In the genomic region with DNA sequence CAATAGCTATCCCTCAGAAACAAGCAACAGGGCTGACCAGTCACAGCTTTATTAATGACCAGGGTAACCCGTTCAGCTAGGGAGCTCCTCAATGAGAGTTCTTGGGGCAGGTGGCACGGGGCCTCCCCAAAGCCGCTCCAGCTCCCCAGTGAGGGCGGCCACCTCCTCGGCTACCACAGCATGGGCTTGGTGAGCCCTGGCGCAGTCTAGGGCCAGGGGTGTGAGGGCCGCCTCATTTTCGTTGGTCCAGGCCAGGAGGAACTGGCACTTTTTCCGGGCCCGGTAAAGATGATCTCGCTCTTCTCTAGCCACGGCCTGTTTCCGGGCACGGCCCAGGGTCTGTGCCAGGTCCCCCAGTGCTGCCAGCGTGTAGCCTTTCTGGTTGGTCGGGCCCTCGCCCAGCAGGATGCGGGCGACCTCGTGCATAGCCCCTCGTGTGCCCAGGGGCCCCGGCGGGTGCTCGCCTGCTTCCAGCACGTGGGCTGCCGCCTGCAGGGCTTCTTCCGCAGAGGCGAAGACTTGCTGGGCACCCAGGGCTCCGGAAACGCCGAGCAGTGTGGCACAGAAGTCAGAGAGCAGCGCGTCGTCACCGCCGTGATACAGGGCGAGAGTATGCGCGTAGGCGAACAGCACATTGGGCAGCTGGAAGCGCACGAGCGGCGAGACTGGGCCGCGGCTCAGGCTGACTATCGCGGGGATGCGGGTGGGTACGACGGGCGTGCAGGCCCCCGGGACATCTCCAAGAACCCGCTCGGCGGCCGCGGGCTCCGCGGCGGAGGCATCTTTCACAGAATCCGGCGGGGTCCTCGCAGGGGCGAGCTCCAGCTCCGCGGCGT, we compare ENCODE assay signal across 8 cellular contexts. TPM values are rescaled to one million over a fixed set of nuclear protein-coding genes. Genes with fewer than 3 reads are reported as not detected.
DNase-seq lines count a peak whose midpoint lies in the region; ATAC-seq and TF ChIP-seq lines count a peak whose summit lies in the region.

No MANE protein-coding gene starts in this region.

- H3K9me3 Mint-ChIP-seq in Caco-2 (ENCODE audit: unreplicated experiment), result no peaks in the 10 kb centered on the region
- H3K9me3 Mint-ChIP-seq in activated CD4-positive, alpha-beta T cell treated with anti-CD3 and anti-CD28 coated beads for 36 hours (ENCODE audit: low read depth), result no peaks in the 10 kb centered on the region

- H3K27me3 Mint-ChIP-seq in Caco-2 (ENCODE audit: insufficient read depth, unreplicated experiment), result no peaks in the 10 kb centered on the region
- H3K27me3 Mint-ChIP-seq in activated CD4-positive, alpha-beta T cell treated with anti-CD3 and anti-CD28 coated beads for 36 hours, result no peaks in the 10 kb centered on the region

- TF ChIP-seq RAD21 in Ishikawa (IDR thresholded peaks at IDR 0.05; ENCODE audit: low read depth), result no peak

- H3K4me3 ChIP-seq in Caco-2 (ENCODE audit: low read depth, low read length), result peak overlapping the region; percentile 87
- peak overlapping the region; percentile 89 for H3K4me3 ChIP-seq in ectodermal cell (ENCODE audit: insufficient read depth, low read depth, low read length)
- H3K4me3 ChIP-seq in muscle layer of duodenum (ENCODE audit: low read depth in 1 of 2, low read length in 2 of 2), result peak overlapping the region; percentile 74 to 88
- peak overlapping the region; percentile 81 to 84 for H3K4me3 ChIP-seq in testis

- H3K36me3 ChIP-seq in Caco-2 (ENCODE audit: control insufficient read depth, insufficient read depth, low read length) (peaks cover 10% of the 10 kb centered on the region), ectodermal cell (ENCODE audit: control insufficient read depth, insufficient read depth, low read length) (peaks cover 17% of the 10 kb centered on the region), muscle layer of duodenum (ENCODE audit: control insufficient read depth in 1 of 2, insufficient read depth in 2 of 2, low read length in 2 of 2) (peaks cover 20 to 22% of the 10 kb centered on the region in 2 donors), testis (ENCODE audit: low read depth, missing control alignments) (no peaks in the 10 kb centered on the region)

- BruUV-seq in Caco-2 (replicated peaks; lab: Mats Ljungman, UMichigan), result no TSS peak

- H3K4me1 Mint-ChIP-seq in Caco-2 (ENCODE audit: low read depth, unreplicated experiment), result peaks cover 13% of the 10 kb centered on the region
- H3K4me1 Mint-ChIP-seq in activated CD4-positive, alpha-beta T cell treated with anti-CD3 and anti-CD28 coated beads for 36 hours, result peaks cover 62% of the 10 kb centered on the region

- H3K27ac ChIP-seq in ectodermal cell (ENCODE audit: insufficient read depth, low read depth, low read length, poor library complexity, severe bottlenecking) (no peak overlapping the region), muscle layer of duodenum (ENCODE audit: low read length) (peak overlapping the region; percentile 75), testis (peak overlapping the region; percentile 27 to 82)

- H3K36me3 Mint-ChIP-seq in Caco-2 (ENCODE audit: insufficient read depth, unreplicated experiment), result peaks cover 96% of the 10 kb centered on the region
- peaks cover 49% of the 10 kb centered on the region for H3K36me3 Mint-ChIP-seq in activated CD4-positive, alpha-beta T cell treated with anti-CD3 and anti-CD28 coated beads for 36 hours (ENCODE audit: low read depth)

- H3K4me1 ChIP-seq in Caco-2 (peaks cover 25% of the 10 kb centered on the region), ectodermal cell (ENCODE audit: control insufficient read depth, insufficient read depth, low read length) (peaks cover 7% of the 10 kb centered on the region), muscle layer of duodenum (ENCODE audit: control insufficient read depth in 1 of 2, insufficient read depth in 2 of 2, low read length in 2 of 2) (peaks cover 9 to 48% of the 10 kb centered on the region in 2 donors), testis (peaks cover 28% of the 10 kb centered on the region)

- peak overlapping the region; percentile 83 for H3K4me3 Mint-ChIP-seq in Caco-2 (ENCODE audit: unreplicated experiment)
- H3K4me3 Mint-ChIP-seq in activated CD4-positive, alpha-beta T cell treated with anti-CD3 and anti-CD28 coated beads for 36 hours, result peak overlapping the region; percentile 88

- TF ChIP-seq EP300 in Ishikawa (IDR thresholded peaks at IDR 0.05; ENCODE audit: borderline replicate concordance), result no peak

- WGBS in ectodermal cell, 2 experiments, result 33 to 34% methylated on average over 68 of the region's 68 CpGs
- 19 to 74% methylated on average over 7 to 59 of the region's 68 CpGs for WGBS in testis, 2 donors

- H3K27me3 ChIP-seq in Caco-2 (replicated peaks; ENCODE audit: control insufficient read depth, insufficient read depth, low read length), result no peaks in the 10 kb centered on the region
- no peaks in the 10 kb centered on the region for H3K27me3 ChIP-seq in ectodermal cell (ENCODE audit: control insufficient read depth, insufficient read depth, low read length, poor library complexity, severe bottlenecking)
- no peaks in the 10 kb centered on the region for H3K27me3 ChIP-seq in muscle layer of duodenum (ENCODE audit: low read depth, low read length)
- H3K27me3 ChIP-seq in testis, result no peaks in the 10 kb centered on the region

- no peak for TF ChIP-seq POLR2A in testis (IDR thresholded peaks at IDR 0.05)

- TF ChIP-seq CTCF in Caco-2 (IDR thresholded peaks at IDR 0.05; ENCODE audit: insufficient read depth in 1 of 2, low read depth in 1 of 2, low read length in 1 of 2, severe bottlenecking in 1 of 2, unreplicated experiment in 1 of 2) (peak in 1 of 2 experiments; percentile 2), testis (IDR thresholded peaks at IDR 0.05) (no peak)

- CTCF ChIA-PET in Caco-2 (lab: Charles Lee), result interaction anchor here (0.6 to 2.2 kb wide), 6 partner anchors 17 to 1754 kb away, joined by 3 to 9 read pairs (median 4); a partner anchor contains a TSS
- CTCF ChIA-PET in activated CD4-positive, alpha-beta T cell treated with anti-CD3 and anti-CD28 coated beads for 36 hours (lab: Charles Lee), result interaction anchor here (0.7 to 2.0 kb wide), 10 partner anchors 15 to 471 kb away, joined by 3 to 17 read pairs (median 4); a partner anchor contains a TSS

- ATAC-seq in activated CD4-positive, alpha-beta T cell treated with anti-CD3 and anti-CD28 coated beads for 36 hours, result peak; percentile 25
- ATAC-seq in GM18861 (IDR thresholded peaks at IDR 0.05; ENCODE audit: unreplicated experiment) (no peak), HG03378 (IDR thresholded peaks at IDR 0.05; ENCODE audit: unreplicated experiment) (no peak)

- POLR2A ChIA-PET in Caco-2 (lab: Charles Lee), result interaction anchor here (0.6 to 1.4 kb wide), 7 partner anchors 15 to 613 kb away, joined by 3 to 9 read pairs (median 3); a partner anchor contains a TSS
- POLR2A ChIA-PET in activated CD4-positive, alpha-beta T cell treated with anti-CD3 and anti-CD28 coated beads for 36 hours (lab: Charles Lee), result interaction anchor here (1.0 to 1.3 kb wide), 2 partner anchors 20 to 31 kb away, joined by 4 read pairs; no protein-coding TSS in a partner anchor

- intact Hi-C loops in Caco-2 (cut with micrococcal nuclease; ENCODE audit: unreplicated experiment) (loop anchor here (1.0 to 10.0 kb wide), 4 partner anchors 20 to 342 kb away; a partner anchor contains a TSS), testis (cut with DNase I; ENCODE audit: low total_unique reads) (loop anchor here (10.0 kb wide), 1 partner anchor 102 kb away; a partner anchor contains a TSS)
- intact Hi-C loops in activated CD4-positive, alpha-beta T cell treated with anti-CD3 and anti-CD28 coated beads for 36 hours (cut with DNase I, micrococcal nuclease), result loop anchor here (1.0 to 10.0 kb wide), 19 partner anchors 18 to 872 kb away; a partner anchor contains a TSS

- peak overlapping the region; percentile 92 for H3K27ac Mint-ChIP-seq in Caco-2 (ENCODE audit: unreplicated experiment)
- peak overlapping the region; percentile 95 for H3K27ac Mint-ChIP-seq in activated CD4-positive, alpha-beta T cell treated with anti-CD3 and anti-CD28 coated beads for 36 hours

- H3K9me3 ChIP-seq in Caco-2 (no peaks in the 10 kb centered on the region), ectodermal cell (ENCODE audit: control insufficient read depth, low read length) (no peaks in the 10 kb centered on the region), muscle layer of duodenum (ENCODE audit: control insufficient read depth in 1 of 2, low read length in 2 of 2) (no peaks in the 10 kb centered on the region), testis (no peaks in the 10 kb centered on the region)

- DNase-seq in Caco-2 (peak; percentile 49 to 53), testis (peak; percentile 38)
- peak; percentile 85 for DNase-seq in activated CD4-positive, alpha-beta T cell treated with anti-CD3 and anti-CD28 coated beads for 36 hours

RNA-seq across cellular contexts. Expression of a gene that starts 0.9 kb away (rescaled TPM):
- 12.2 and 14.7 TPM in 2 replicates for total RNA-seq in Caco-2 (2022)
- 1 to 10 TPM; 7.1 to 9.7 TPM for total RNA-seq in activated CD4-positive, alpha-beta T cell treated with anti-CD3 and anti-CD28 coated beads for 36 hours
- polyA plus RNA-seq in ectodermal cell (2013, experiment 1 of 4), result 7.8 TPM
- 9.1 TPM for polyA plus RNA-seq in ectodermal cell (2013, experiment 2 of 4)
- 7.7 TPM for polyA plus RNA-seq in ectodermal cell (2013, experiment 3 of 4)
- 7.8 TPM for polyA plus RNA-seq in ectodermal cell (2013, experiment 4 of 4)
- total RNA-seq in testis, result 100 to 1,000 TPM in 1 of 2 donors, 10 to 100 TPM in 1; 64.2 to 119 TPM
- 47.3 TPM for polyA plus RNA-seq in testis (ENCODE audit: insufficient read depth, low read depth, low replicate concordance)

RNA-seq across cellular contexts. Expression of a gene that starts 4.9 kb away (rescaled TPM):
- total RNA-seq in Caco-2 (2022) (62.9 and 73.8 TPM in 2 replicates), testis (10 to 100 TPM; 42.0 to 49.6 TPM)
- 10 to 100 TPM; 17.4 to 18.1 TPM for total RNA-seq in activated CD4-positive, alpha-beta T cell treated with anti-CD3 and anti-CD28 coated beads for 36 hours
- 63.7 TPM for polyA plus RNA-seq in ectodermal cell (2013, experiment 1 of 4)
- 75.0 TPM for polyA plus RNA-seq in ectodermal cell (2013, experiment 2 of 4)
- polyA plus RNA-seq in ectodermal cell (2013, experiment 3 of 4), result 62.0 TPM
- polyA plus RNA-seq in ectodermal cell (2013, experiment 4 of 4), result 71.4 TPM
- 36.4 TPM for polyA plus RNA-seq in testis (ENCODE audit: insufficient read depth, low read depth, low replicate concordance)

RNA-seq across cellular contexts. Expression of a gene that starts 5.3 kb away (rescaled TPM):
- total RNA-seq in Caco-2 (2022) (918 and 972 TPM in 2 replicates), testis (100 to 1,000 TPM; 441 to 583 TPM)
- 1,000 to 10,000 TPM; 1,125 to 1,182 TPM for total RNA-seq in activated CD4-positive, alpha-beta T cell treated with anti-CD3 and anti-CD28 coated beads for 36 hours
- 875 TPM for polyA plus RNA-seq in ectodermal cell (2013, experiment 1 of 4)
- polyA plus RNA-seq in ectodermal cell (2013, experiment 2 of 4), result 877 TPM
- polyA plus RNA-seq in ectodermal cell (2013, experiment 3 of 4), result 873 TPM
- polyA plus RNA-seq in ectodermal cell (2013, experiment 4 of 4), result 955 TPM
- 761 TPM for polyA plus RNA-seq in testis (ENCODE audit: insufficient read depth, low read depth, low replicate concordance)

RNA-seq across cellular contexts. Expression of a gene that starts 5.5 kb away (rescaled TPM):
- total RNA-seq in Caco-2 (2022) (89.2 and 95.1 TPM in 2 replicates), testis (10 to 100 TPM; 82.8 to 87.7 TPM)
- total RNA-seq in activated CD4-positive, alpha-beta T cell treated with anti-CD3 and anti-CD28 coated beads for 36 hours, result 10 to 100 TPM; 58.5 to 62.5 TPM
- polyA plus RNA-seq in ectodermal cell (2013, experiment 1 of 4), result 47.5 TPM
- 49.9 TPM for polyA plus RNA-seq in ectodermal cell (2013, experiment 2 of 4)
- 34.1 TPM for polyA plus RNA-seq in ectodermal cell (2013, experiment 3 of 4)
- polyA plus RNA-seq in ectodermal cell (2013, experiment 4 of 4), result 40.1 TPM
- 53.9 TPM for polyA plus RNA-seq in testis (ENCODE audit: insufficient read depth, low read depth, low replicate concordance)

RNA-seq across cellular contexts. Expression of a gene that starts 17.7 kb away (rescaled TPM):
- total RNA-seq in Caco-2 (2022) (50.9 and 56.5 TPM in 2 replicates), testis (10 to 100 TPM; 67.4 to 87.2 TPM)
- total RNA-seq in activated CD4-positive, alpha-beta T cell treated with anti-CD3 and anti-CD28 coated beads for 36 hours, result 10 to 100 TPM; 24.3 to 31.1 TPM
- polyA plus RNA-seq in ectodermal cell (2013, experiment 1 of 4), result 31.4 TPM
- polyA plus RNA-seq in ectodermal cell (2013, experiment 2 of 4), result 25.5 TPM
- polyA plus RNA-seq in ectodermal cell (2013, experiment 3 of 4), result 22.1 TPM
- 29.0 TPM for polyA plus RNA-seq in ectodermal cell (2013, experiment 4 of 4)
- polyA plus RNA-seq in testis (ENCODE audit: insufficient read depth, low read depth, low replicate concordance), result 62.0 TPM
